ENCODE assay signal across 9 cellular contexts in genomic region chr3:183085634-183086390, GRCh38. TPM values are rescaled to one million over a fixed set of nuclear protein-coding genes. Genes with fewer than 3 reads are reported as not detected.
A peak's percentile ranks its signal among the peaks of the same experiment; 100 is the strongest.
DNase-seq lines count a peak whose midpoint lies in the region; ATAC-seq and TF ChIP-seq lines count a peak whose summit lies in the region.
"Had no signal": no experiment of that assay in that cellular context is flagged by ENCODE, and none has a peak within 500 bp of the region (broad histone marks: within the 10 kb centered on the region; RNA-seq: fewer than 3 reads in every experiment).

No MANE protein-coding gene starts in this region.

- no TSS peak for BruUV-seq in Calu3 (replicated peaks; lab: Mats Ljungman, UMichigan)

- WGBS in prostate gland: 77% methylated on average over 9 of the region's 9 CpGs

- TF ChIP-seq CTCF in Calu3 (IDR thresholded peaks at IDR 0.05; ENCODE audit: unreplicated experiment) (peak; percentile 52), HFF-Myc (IDR thresholded peaks at IDR 0.05; ENCODE audit: low read depth, low read length, missing control alignments) (peak; percentile 50), lower lobe of right lung (IDR thresholded peaks at IDR 0.05) (peak; percentile 42), prostate gland (IDR thresholded peaks at IDR 0.05) (peak in 1 of 4 experiments; percentile 19)
- peak; percentile 65 for TF ChIP-seq CTCF in activated CD8-positive, alpha-beta T cell treated with anti-CD3 and anti-CD28 coated beads for 36 hours (IDR thresholded peaks at IDR 0.05)

- H3K4me3 ChIP-seq in HFF-Myc (replicated peaks; ENCODE audit: low read depth, low read length) (no peak overlapping the region), lower lobe of right lung (no peak overlapping the region), prostate gland (no peak overlapping the region), MG63 (no peak overlapping the region)

- no peak overlapping the region for H3K4me3 Mint-ChIP-seq in Calu3 (ENCODE audit: low read depth, unreplicated experiment)
- no peak overlapping the region for H3K4me3 Mint-ChIP-seq in activated CD8-positive, alpha-beta T cell treated with anti-CD3 and anti-CD28 coated beads for 36 hours

- POLR2A ChIA-PET in activated CD8-positive, alpha-beta T cell treated with anti-CD3 and anti-CD28 coated beads for 36 hours (lab: Charles Lee): no interaction called here

- H3K36me3 ChIP-seq in lower lobe of right lung (peaks cover 88% of the 10 kb centered on the region), prostate gland (no peaks in the 10 kb centered on the region), MG63 (peaks cover 42% of the 10 kb centered on the region)

- H3K9me3 Mint-ChIP-seq in Calu3 (ENCODE audit: low read depth, unreplicated experiment): no peaks in the 10 kb centered on the region
- H3K9me3 Mint-ChIP-seq in activated CD8-positive, alpha-beta T cell treated with anti-CD3 and anti-CD28 coated beads for 36 hours: no peaks in the 10 kb centered on the region

- H3K4me1 Mint-ChIP-seq in Calu3 (ENCODE audit: low read depth, unreplicated experiment): no peaks in the 10 kb centered on the region
- no peaks in the 10 kb centered on the region for H3K4me1 Mint-ChIP-seq in activated CD8-positive, alpha-beta T cell treated with anti-CD3 and anti-CD28 coated beads for 36 hours (ENCODE audit: low read depth)

- ATAC-seq in activated CD8-positive, alpha-beta T cell treated with anti-CD3 and anti-CD28 coated beads for 36 hours: no peak
- ATAC-seq in lower lobe of right lung (peak; percentile 27 to 55), GM19463 (IDR thresholded peaks at IDR 0.05; ENCODE audit: unreplicated experiment) (no peak)

- H3K36me3 Mint-ChIP-seq in Calu3 (ENCODE audit: insufficient read depth, unreplicated experiment): peaks cover 73% of the 10 kb centered on the region
- peaks cover 46% of the 10 kb centered on the region for H3K36me3 Mint-ChIP-seq in activated CD8-positive, alpha-beta T cell treated with anti-CD3 and anti-CD28 coated beads for 36 hours (ENCODE audit: low read depth)

- H3K4me1 ChIP-seq in lower lobe of right lung (no peaks in the 10 kb centered on the region), prostate gland (replicated peaks) (peaks cover 7% of the 10 kb centered on the region)

- peak; percentile 45 for DNase-seq in Calu3
- no peak for DNase-seq in HFF-Myc (ENCODE audit: extremely low read depth, low read depth)
- peak; percentile 29 for DNase-seq in activated CD8-positive, alpha-beta T cell treated with anti-CD3 and anti-CD28 coated beads for 36 hours
- DNase-seq in lower lobe of right lung: no peak
- no peak for DNase-seq in SW480 (ENCODE audit: low spot score)
- DNase-seq in prostate gland (ENCODE audit: low spot score): no peak
- no peak for DNase-seq in MG63

- intact Hi-C loops in Calu3 (cut with micrococcal nuclease; ENCODE audit: unreplicated experiment): no loop called here
- intact Hi-C loops in activated CD8-positive, alpha-beta T cell treated with anti-CD3 and anti-CD28 coated beads for 36 hours (cut with micrococcal nuclease): no loop called here
- intact Hi-C loops in lower lobe of right lung (cut with DNase I): no loop called here
- intact Hi-C loops in prostate gland (cut with DNase I): no loop called here

- H3K27ac ChIP-seq in lower lobe of right lung (no peak overlapping the region), prostate gland (no peak overlapping the region)
- H3K27ac ChIP-seq: HL-60 had no signal

- CTCF ChIA-PET in Calu3 (lab: Charles Lee): interaction anchor here (0.6 to 2.1 kb wide), 4 partner anchors 11 to 690 kb away, joined by 3 to 14 read pairs (median 4); partner anchors contain the start of gene MCCC1
- CTCF ChIA-PET in activated CD8-positive, alpha-beta T cell treated with anti-CD3 and anti-CD28 coated beads for 36 hours (lab: Charles Lee): interaction anchor here (0.7 to 5.8 kb wide), 21 partner anchors 8 to 302 kb away, joined by 3 to 58 read pairs (median 5); partner anchors contain the start of gene MCCC1

- H3K27me3 Mint-ChIP-seq in Calu3 (ENCODE audit: unreplicated experiment): no peaks in the 10 kb centered on the region
- no peaks in the 10 kb centered on the region for H3K27me3 Mint-ChIP-seq in activated CD8-positive, alpha-beta T cell treated with anti-CD3 and anti-CD28 coated beads for 36 hours

- H3K27ac Mint-ChIP-seq in Calu3 (ENCODE audit: unreplicated experiment): no peak overlapping the region
- H3K27ac Mint-ChIP-seq in activated CD8-positive, alpha-beta T cell treated with anti-CD3 and anti-CD28 coated beads for 36 hours: no peak overlapping the region

- H3K27me3 ChIP-seq in lower lobe of right lung (ENCODE audit: low read depth): no peaks in the 10 kb centered on the region
- H3K27me3 ChIP-seq in prostate gland (replicated peaks; ENCODE audit: insufficient read depth): no peaks in the 10 kb centered on the region
- H3K27me3 ChIP-seq in MG63: no peaks in the 10 kb centered on the region

- H3K9me3 ChIP-seq in lower lobe of right lung: no peaks in the 10 kb centered on the region
- no peaks in the 10 kb centered on the region for H3K9me3 ChIP-seq in prostate gland
- no peaks in the 10 kb centered on the region; the same call in 1 of the 2 replicates for H3K9me3 ChIP-seq in MG63

- TF ChIP-seq POLR2A in prostate gland (IDR thresholded peaks at IDR 0.05): no peak

RNA-seq across cellular contexts. Expression of gene MCCC1, which starts 13.5 kb away (rescaled TPM):
- 74.7 and 87.5 TPM in 2 replicates for total RNA-seq in Calu3 (2022)
- total RNA-seq in activated CD8-positive, alpha-beta T cell treated with anti-CD3 and anti-CD28 coated beads for 36 hours: 10 to 100 TPM; 35.0 to 38.0 TPM
- 49.9 TPM for total RNA-seq in lower lobe of right lung
- total RNA-seq in prostate gland: 10 to 100 TPM; 37.5 to 54.6 TPM
- total RNA-seq in MG63 (2014; rRNA removed; shearing (Covaris generic); ENCODE audit: low replicate concordance): 19.8 and 37.4 TPM in 2 replicates

Comparison
In these comparisons a context has a peak if more than half of its experiments do, and no peak if none do; other contexts are left out.
1. DNase-seq: peak in Calu3 (single experiment) and activated CD8-positive, alpha-beta T cell treated with anti-CD3 and anti-CD28 coated beads for 36 hours (single experiment); none in HFF-Myc (single experiment), lower lobe of right lung (single experiment), SW480 (single experiment), prostate gland (single experiment) and MG63 (single experiment).
2. ATAC-seq: peak in lower lobe of right lung (2 of 2); none in activated CD8-positive, alpha-beta T cell treated with anti-CD3 and anti-CD28 coated beads for 36 hours (single experiment) and GM19463 (single experiment).